Comparison of ENCODE assay signal across 2 cellular contexts in genomic region chr19:40649903-40650675, GRCh38.
TF ChIP-seq lines count a peak whose summit lies in the region.

No MANE protein-coding gene starts in this region.

TF ChIP-seq in A549, 52 proteins besides CTCF, POLR2A, EP300 and RAD21:
- TF ChIP-seq USF2 (IDR thresholded peaks at IDR 0.05): peak; percentile 94
TF ChIP-seq in A549: peak in this region for 1; not testable (repeated sequence) for 51.

TF ChIP-seq in H1, 55 proteins besides CTCF, POLR2A, EP300 and RAD21:
- TF ChIP-seq USF2 (IDR thresholded peaks at IDR 0.05; ENCODE audit: low read length): peak; percentile 76
TF ChIP-seq in H1: peak in this region for 1; not testable (repeated sequence) for 54.
